ENCODE assay signal across 32 cellular contexts in genomic region chr19:49016067-49016839, GRCh38. TPM values are rescaled to one million over a fixed set of nuclear protein-coding genes. Genes with fewer than 3 reads are reported as not detected.
"Had no signal": no experiment of that assay in that cellular context is flagged by ENCODE, and none has a peak within 500 bp of the region (broad histone marks: within the 10 kb centered on the region; RNA-seq: fewer than 3 reads in every experiment).

No MANE protein-coding gene starts in this region.

- H3K9me3 Mint-ChIP-seq: activated B cell treated with CpG ODN at 0.5 μM for 24 hours; activated naive CD4-positive, alpha-beta T cell treated with anti-CD3 and anti-CD28 coated beads, Interleukin-2, amount 50 U/mL, for 24 hours; activated naive CD8-positive, alpha-beta T cell treated with anti-CD3 and anti-CD28 coated beads, Interleukin-2, amount 50 U/mL, for 24 hours; activated T-helper 2 cell treated with anti-CD3 and anti-CD28 coated beads, Interferon-gamma antibody, Interleukin-2, Interleukin-4, amounts not matched to agents 10 μg/mL and 5 μg/mL and 100 μg/mL, durations not matched to agents 14 hours and 24 hours and 36 hours; dendritic cell treated with granulocyte-macrophage colony-stimulating factor and Interleukin-4, amounts not matched to agents 40 ng/mL and 50 ng/mL, for 4 days; nephron progenitor cell; stimulated activated memory B cell treated with anti-CD40 and anti-IgM and Interleukin-4, amounts not matched to agents 10 μg/mL and 1 μg/mL and 100 μg/mL, for 72 hours; T-helper 2 cell treated with Interferon-gamma antibody and Interleukin-4, amounts not matched to agents 5 μg/mL and 100 μg/mL, for 36 hours had no signal

- H3K4me3 ChIP-seq: esophagus muscularis mucosa, heart right ventricle, left lung, lower lobe of right lung, pancreas, prostate gland, sigmoid colon, tibial nerve had no signal

- DNase-seq: activated B cell treated with CpG ODN at 0.5 μM for 24 hours; activated CD4-positive, alpha-beta T cell treated with anti-CD3 and anti-CD28 coated beads, Interleukin-2, amount 50 U/mL, for 1 hour; activated CD8-positive, alpha-beta memory T cell treated with anti-CD3 and anti-CD28 coated beads, Interleukin-2, amount 10 ng/mL, durations not matched to agents 7 days and 5 days; activated CD8-positive, alpha-beta T cell treated with anti-CD3 and anti-CD28 coated beads, Interleukin-2, amount 10 ng/mL, durations not matched to agents 7 days and 5 days; activated naive CD8-positive, alpha-beta T cell treated with anti-CD3 and anti-CD28 coated beads, Interleukin-2, amount 50 U/mL, for 24 hours; activated T-cell treated with anti-CD3 and anti-CD28 coated beads, Interleukin-2, amount 50 U/mL, for 48 hours; amygdala; caudate nucleus; foreskin keratinocyte; heart right ventricle; kidney glomerular epithelial cell; left lung; lower lobe of right lung; mesendoderm; nephron progenitor cell; retina; sigmoid colon; small intestine; stimulated activated CD4-positive, alpha-beta T cell treated with anti-CD3 and anti-CD28 coated beads, Interleukin-4, amount 100 ng/mL, for 24 hours had no signal

- H3K27ac ChIP-seq: esophagus muscularis mucosa, foreskin keratinocyte, heart right ventricle, left lung, lower lobe of right lung, pancreas, prostate gland, sigmoid colon, tibial nerve had no signal

- H3K36me3 ChIP-seq: pancreas, prostate gland had no signal

- H3K4me1 ChIP-seq: foreskin keratinocyte, prostate gland had no signal

- H3K27ac Mint-ChIP-seq: activated B cell treated with CpG ODN at 0.5 μM for 24 hours; activated CD8-positive, alpha-beta memory T cell treated with anti-CD3 and anti-CD28 coated beads, Interleukin-2, amount 10 ng/mL, durations not matched to agents 7 days and 5 days; activated naive CD4-positive, alpha-beta T cell treated with anti-CD3 and anti-CD28 coated beads, Interleukin-2, amount 50 U/mL, for 24 hours; activated naive CD8-positive, alpha-beta T cell treated with anti-CD3 and anti-CD28 coated beads, Interleukin-2, amount 50 U/mL, for 24 hours; activated T-helper 2 cell treated with anti-CD3 and anti-CD28 coated beads, Interferon-gamma antibody, Interleukin-2, Interleukin-4, amounts not matched to agents 10 μg/mL and 5 μg/mL and 100 μg/mL, durations not matched to agents 14 hours and 24 hours and 36 hours; dendritic cell treated with granulocyte-macrophage colony-stimulating factor and Interleukin-4, amounts not matched to agents 40 ng/mL and 50 ng/mL, for 4 days; nephron progenitor cell; stimulated activated memory B cell treated with anti-CD40 and anti-IgM and Interleukin-4, amounts not matched to agents 10 μg/mL and 1 μg/mL and 100 μg/mL, for 72 hours; T-helper 2 cell treated with Interferon-gamma antibody and Interleukin-4, amounts not matched to agents 5 μg/mL and 100 μg/mL, for 36 hours had no signal

- H3K27me3 Mint-ChIP-seq: activated naive CD4-positive, alpha-beta T cell treated with anti-CD3 and anti-CD28 coated beads, Interleukin-2, amount 50 U/mL, for 24 hours; stimulated activated memory B cell treated with anti-CD40 and anti-IgM and Interleukin-4, amounts not matched to agents 10 μg/mL and 1 μg/mL and 100 μg/mL, for 72 hours had no signal

- H3K4me3 Mint-ChIP-seq: activated CD8-positive, alpha-beta memory T cell treated with anti-CD3 and anti-CD28 coated beads, Interleukin-2, amount 10 ng/mL, durations not matched to agents 7 days and 5 days; activated CD8-positive, alpha-beta T cell treated with anti-CD3 and anti-CD28 coated beads, Interleukin-2, amount 10 ng/mL, durations not matched to agents 7 days and 5 days; activated naive CD8-positive, alpha-beta T cell treated with anti-CD3 and anti-CD28 coated beads, Interleukin-2, amount 50 U/mL, for 24 hours; dendritic cell treated with granulocyte-macrophage colony-stimulating factor and Interleukin-4, amounts not matched to agents 40 ng/mL and 50 ng/mL, for 4 days had no signal

- ATAC-seq: activated CD8-positive, alpha-beta memory T cell treated with anti-CD3 and anti-CD28 coated beads, Interleukin-2, amount 10 ng/mL, durations not matched to agents 7 days and 5 days; activated CD8-positive, alpha-beta T cell treated with anti-CD3 and anti-CD28 coated beads, Interleukin-2, amount 10 ng/mL, durations not matched to agents 7 days and 5 days; activated naive CD8-positive, alpha-beta T cell treated with anti-CD3 and anti-CD28 coated beads, Interleukin-2, amount 50 U/mL, for 24 hours; foreskin keratinocyte; heart right ventricle; left lung; lower lobe of right lung; pancreas; stimulated activated memory B cell treated with anti-CD40 and anti-IgM and Interleukin-4, amounts not matched to agents 10 μg/mL and 1 μg/mL and 100 μg/mL, for 72 hours had no signal

- H3K27me3 ChIP-seq: pancreas had no signal

- H3K9me3 ChIP-seq: esophagus muscularis mucosa, heart right ventricle, left lung, lower lobe of right lung, pancreas, prostate gland, sigmoid colon, tibial nerve had no signal

RNA-seq across cellular contexts. Expression of gene LHB, which starts 0.6 kb away (rescaled TPM):
- total RNA-seq: activated B cell treated with CpG ODN at 0.5 μM for 24 hours; activated CD8-positive, alpha-beta memory T cell treated with anti-CD3 and anti-CD28 coated beads, Interleukin-2, amount 10 ng/mL, durations not matched to agents 7 days and 5 days; activated CD8-positive, alpha-beta T cell treated with anti-CD3 and anti-CD28 coated beads, Interleukin-2, amount 10 ng/mL, durations not matched to agents 7 days and 5 days; activated T-helper 2 cell treated with anti-CD3 and anti-CD28 coated beads, Interferon-gamma antibody, Interleukin-2, Interleukin-4, amounts not matched to agents 10 μg/mL and 5 μg/mL and 100 μg/mL, durations not matched to agents 14 hours and 24 hours and 36 hours; esophagus muscularis mucosa; heart right ventricle; left lung; lower lobe of right lung; mononuclear cell; sigmoid colon; temporal lobe; ureter had no signal

RNA-seq across cellular contexts. Expression of gene CGB3, which starts 7.9 kb away (rescaled TPM):
- total RNA-seq: activated B cell treated with CpG ODN at 0.5 μM for 24 hours; activated CD8-positive, alpha-beta memory T cell treated with anti-CD3 and anti-CD28 coated beads, Interleukin-2, amount 10 ng/mL, durations not matched to agents 7 days and 5 days; activated CD8-positive, alpha-beta T cell treated with anti-CD3 and anti-CD28 coated beads, Interleukin-2, amount 10 ng/mL, durations not matched to agents 7 days and 5 days; activated T-helper 2 cell treated with anti-CD3 and anti-CD28 coated beads, Interferon-gamma antibody, Interleukin-2, Interleukin-4, amounts not matched to agents 10 μg/mL and 5 μg/mL and 100 μg/mL, durations not matched to agents 14 hours and 24 hours and 36 hours; esophagus muscularis mucosa; foreskin keratinocyte; glomerular endothelial cell; heart right ventricle; left lung; lower lobe of right lung; mononuclear cell; pancreas; prostate gland; sigmoid colon; temporal lobe; tibial nerve; ureter had no signal

RNA-seq across cellular contexts. Expression of gene CGB2, which starts 15.4 kb away (rescaled TPM):
- total RNA-seq: activated B cell treated with CpG ODN at 0.5 μM for 24 hours; activated CD8-positive, alpha-beta memory T cell treated with anti-CD3 and anti-CD28 coated beads, Interleukin-2, amount 10 ng/mL, durations not matched to agents 7 days and 5 days; activated CD8-positive, alpha-beta T cell treated with anti-CD3 and anti-CD28 coated beads, Interleukin-2, amount 10 ng/mL, durations not matched to agents 7 days and 5 days; activated T-helper 2 cell treated with anti-CD3 and anti-CD28 coated beads, Interferon-gamma antibody, Interleukin-2, Interleukin-4, amounts not matched to agents 10 μg/mL and 5 μg/mL and 100 μg/mL, durations not matched to agents 14 hours and 24 hours and 36 hours; esophagus muscularis mucosa; foreskin keratinocyte; glomerular endothelial cell; heart right ventricle; left lung; lower lobe of right lung; mononuclear cell; pancreas; prostate gland; sigmoid colon; temporal lobe; tibial nerve; ureter had no signal

RNA-seq across cellular contexts. Expression of gene CGB1, which starts 20.4 kb away (rescaled TPM):
- total RNA-seq: activated B cell treated with CpG ODN at 0.5 μM for 24 hours; activated CD8-positive, alpha-beta memory T cell treated with anti-CD3 and anti-CD28 coated beads, Interleukin-2, amount 10 ng/mL, durations not matched to agents 7 days and 5 days; activated CD8-positive, alpha-beta T cell treated with anti-CD3 and anti-CD28 coated beads, Interleukin-2, amount 10 ng/mL, durations not matched to agents 7 days and 5 days; activated T-helper 2 cell treated with anti-CD3 and anti-CD28 coated beads, Interferon-gamma antibody, Interleukin-2, Interleukin-4, amounts not matched to agents 10 μg/mL and 5 μg/mL and 100 μg/mL, durations not matched to agents 14 hours and 24 hours and 36 hours; esophagus muscularis mucosa; foreskin keratinocyte; glomerular endothelial cell; heart right ventricle; left lung; lower lobe of right lung; mononuclear cell; pancreas; prostate gland; sigmoid colon; temporal lobe; tibial nerve; ureter had no signal
